In the genomic region with DNA sequence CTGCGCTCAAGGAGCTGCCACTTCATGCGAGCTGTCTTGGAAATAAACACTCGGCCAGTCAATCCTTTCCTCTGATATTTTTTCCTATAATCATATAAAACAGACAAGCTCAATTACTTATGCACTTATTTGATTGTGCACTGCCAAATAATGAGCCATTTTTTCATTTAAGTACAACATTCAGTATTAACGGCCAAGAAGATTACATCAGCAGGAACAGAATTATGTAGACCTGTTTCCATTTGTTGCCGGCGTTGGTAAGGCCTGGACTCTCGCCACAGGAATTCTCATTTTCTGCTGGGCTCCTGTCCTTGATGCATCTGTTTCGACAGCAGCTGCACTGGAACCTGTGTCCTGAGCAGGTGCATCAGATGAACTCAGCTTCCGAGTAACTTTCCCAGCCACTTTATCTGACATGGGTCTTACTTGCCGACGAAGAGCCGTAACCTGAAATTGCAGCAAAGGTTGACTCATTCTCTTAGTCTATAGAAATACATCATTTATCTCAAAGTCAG, we compare ENCODE assay signal across 18 cellular contexts.
"Had no signal": no experiment of that assay in that cellular context is flagged by ENCODE, and none has a peak within 500 bp of the region (broad histone marks: within the 10 kb centered on the region; RNA-seq: fewer than 3 reads in every experiment).

No MANE protein-coding gene starts in this region.

- DNase-seq: activated CD4-positive, alpha-beta memory T cell treated with anti-CD3 and anti-CD28 coated beads, Interleukin-2, amount 10 ng/mL, durations not matched to agents 7 days and 5 days; activated CD4-positive, alpha-beta T cell treated with anti-CD3 and anti-CD28 coated beads for 36 hours; activated naive CD4-positive, alpha-beta T cell treated with anti-CD3 and anti-CD28 coated beads, Interleukin-2, amount 10 ng/mL, durations not matched to agents 7 days and 5 days; activated T-cell treated with anti-CD3 and anti-CD28 coated beads, Interleukin-2, amount 50 U/mL, for 24 hours; cortex of kidney; hypothalamus; left lung; naive B cell; ovary; psoas muscle; right lobe of liver; stimulated activated CD4-positive, alpha-beta T cell treated with anti-CD3 and anti-CD28 coated beads, Interleukin-4, amount 100 ng/mL, for 24 hours; testis had no signal

- H3K4me1 Mint-ChIP-seq: naive B cell; stimulated activated memory B cell treated with anti-CD40 and anti-IgM and Interleukin-4, amounts not matched to agents 10 μg/mL and 1 μg/mL and 100 μg/mL, for 72 hours; WTC11 had no signal

- FAIRE-seq: frontal cortex, keratinocyte had no signal

- H3K27ac ChIP-seq: ascending aorta, left lung, ovary, psoas muscle, right lobe of liver, testis had no signal

- H3K9me3 Mint-ChIP-seq: activated CD4-positive, alpha-beta memory T cell treated with anti-CD3 and anti-CD28 coated beads, Interleukin-2, amount 10 ng/mL, durations not matched to agents 7 days and 5 days; activated naive CD4-positive, alpha-beta T cell treated with anti-CD3 and anti-CD28 coated beads, Interleukin-2, amount 10 ng/mL, durations not matched to agents 7 days and 5 days; activated T-cell treated with anti-CD3 and anti-CD28 coated beads, Interleukin-2, amount 50 U/mL, for 24 hours; naive B cell; stimulated activated memory B cell treated with anti-CD40 and anti-IgM and Interleukin-4, amounts not matched to agents 10 μg/mL and 1 μg/mL and 100 μg/mL, for 72 hours; WTC11 had no signal

- H3K4me1 ChIP-seq: ascending aorta, left lung, psoas muscle, right lobe of liver had no signal

- H3K36me3 ChIP-seq: ovary had no signal

- H3K27me3 ChIP-seq: ascending aorta, left lung, ovary, right lobe of liver, testis had no signal

- H3K4me3 Mint-ChIP-seq: activated CD4-positive, alpha-beta T cell treated with anti-CD3 and anti-CD28 coated beads for 36 hours; activated naive CD4-positive, alpha-beta T cell treated with anti-CD3 and anti-CD28 coated beads, Interleukin-2, amount 10 ng/mL, durations not matched to agents 7 days and 5 days; activated T-cell treated with anti-CD3 and anti-CD28 coated beads, Interleukin-2, amount 50 U/mL, for 24 hours; naive B cell; stimulated activated memory B cell treated with anti-CD40 and anti-IgM and Interleukin-4, amounts not matched to agents 10 μg/mL and 1 μg/mL and 100 μg/mL, for 72 hours; WTC11 had no signal

- H3K27me3 Mint-ChIP-seq: activated CD4-positive, alpha-beta memory T cell treated with anti-CD3 and anti-CD28 coated beads, Interleukin-2, amount 10 ng/mL, durations not matched to agents 7 days and 5 days; activated CD4-positive, alpha-beta T cell treated with anti-CD3 and anti-CD28 coated beads for 36 hours; activated naive CD4-positive, alpha-beta T cell treated with anti-CD3 and anti-CD28 coated beads, Interleukin-2, amount 10 ng/mL, durations not matched to agents 7 days and 5 days; activated T-cell treated with anti-CD3 and anti-CD28 coated beads, Interleukin-2, amount 50 U/mL, for 24 hours; naive B cell; stimulated activated memory B cell treated with anti-CD40 and anti-IgM and Interleukin-4, amounts not matched to agents 10 μg/mL and 1 μg/mL and 100 μg/mL, for 72 hours had no signal

- H3K9me3 ChIP-seq: ascending aorta, left lung, ovary, psoas muscle, right lobe of liver, testis had no signal

- H3K27ac Mint-ChIP-seq: activated CD4-positive, alpha-beta T cell treated with anti-CD3 and anti-CD28 coated beads for 36 hours; activated T-cell treated with anti-CD3 and anti-CD28 coated beads, Interleukin-2, amount 50 U/mL, for 24 hours; naive B cell; stimulated activated memory B cell treated with anti-CD40 and anti-IgM and Interleukin-4, amounts not matched to agents 10 μg/mL and 1 μg/mL and 100 μg/mL, for 72 hours; WTC11 had no signal

- H3K36me3 Mint-ChIP-seq: naive B cell had no signal

- ATAC-seq: activated CD4-positive, alpha-beta T cell treated with anti-CD3 and anti-CD28 coated beads for 36 hours; left lung; psoas muscle; right lobe of liver; stimulated activated memory B cell treated with anti-CD40 and anti-IgM and Interleukin-4, amounts not matched to agents 10 μg/mL and 1 μg/mL and 100 μg/mL, for 72 hours; WTC11 had no signal

- H3K4me3 ChIP-seq: ascending aorta, left lung, ovary, psoas muscle, right lobe of liver, testis had no signal
